In the genomic region with DNA sequence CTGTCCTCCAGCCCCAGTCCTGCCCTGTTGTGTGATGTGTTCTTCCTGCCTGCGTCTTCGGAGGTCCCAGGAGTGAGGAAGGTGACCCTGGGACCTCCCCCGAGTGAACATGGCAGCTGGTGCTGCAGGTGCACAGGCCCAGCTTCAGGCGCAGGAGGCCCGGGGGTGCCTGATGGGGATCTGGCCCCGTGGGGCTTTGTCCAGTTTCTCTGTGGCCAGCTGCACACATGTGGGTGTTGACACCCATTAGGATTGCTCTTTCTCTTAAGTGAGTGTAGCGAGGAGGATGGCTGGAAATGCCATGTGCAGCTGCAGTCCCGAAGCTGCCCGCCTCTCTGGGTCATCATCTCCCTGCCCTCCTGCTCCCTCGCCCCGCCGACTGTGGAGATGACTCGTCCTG, we compare ENCODE assay signal across 32 cellular contexts.
"Had no signal": no experiment of that assay in that cellular context is flagged by ENCODE, and none has a peak within 500 bp of the region (broad histone marks: within the 10 kb centered on the region; RNA-seq: fewer than 3 reads in every experiment).

No MANE protein-coding gene starts in this region.

- ATAC-seq: activated CD8-positive, alpha-beta T cell treated with anti-CD3 and anti-CD28 coated beads for 36 hours; activated naive CD4-positive, alpha-beta T cell treated with anti-CD3 and anti-CD28 coated beads, Interleukin-2, amount 50 U/mL, for 72 hours; activated T-cell treated with anti-CD3 and anti-CD28 coated beads, Interleukin-2, amount 50 U/mL, for 4 hours had no signal

- H3K36me3 Mint-ChIP-seq: activated CD4-positive, alpha-beta memory T cell treated with anti-CD3 and anti-CD28 coated beads for 36 hours; activated naive CD4-positive, alpha-beta T cell treated with anti-CD3 and anti-CD28 coated beads, Interleukin-2, amount 50 U/mL, for 72 hours; activated naive CD8-positive, alpha-beta T cell treated with anti-CD3 and anti-CD28 coated beads for 36 hours; brain had no signal

- H3K9me3 ChIP-seq: adrenal gland had no signal

- H3K4me1 Mint-ChIP-seq: activated B cell treated with CpG ODN at 0.5 μM for 24 hours; activated CD4-positive, alpha-beta T cell treated with anti-CD3 and anti-CD28 coated beads, Interleukin-2, amount 10 ng/mL, durations not matched to agents 24 days and 14 days; activated naive CD8-positive, alpha-beta T cell treated with anti-CD3 and anti-CD28 coated beads for 36 hours; brain had no signal

- H3K4me1 ChIP-seq: adrenal gland had no signal

- H3K27ac ChIP-seq: adrenal gland, cardiac muscle cell, VCaP had no signal

- H3K27me3 Mint-ChIP-seq: activated B cell treated with CpG ODN at 0.5 μM for 24 hours; activated CD4-positive, alpha-beta memory T cell treated with anti-CD3 and anti-CD28 coated beads for 36 hours; activated CD4-positive, alpha-beta T cell treated with anti-CD3 and anti-CD28 coated beads, Interleukin-2, amount 10 ng/mL, durations not matched to agents 24 days and 14 days; activated CD8-positive, alpha-beta T cell treated with anti-CD3 and anti-CD28 coated beads for 36 hours; activated naive CD8-positive, alpha-beta T cell treated with anti-CD3 and anti-CD28 coated beads for 36 hours had no signal

- H3K9me3 Mint-ChIP-seq: activated B cell treated with CpG ODN at 0.5 μM for 24 hours; activated CD4-positive, alpha-beta memory T cell treated with anti-CD3 and anti-CD28 coated beads for 36 hours; activated CD4-positive, alpha-beta T cell treated with anti-CD3 and anti-CD28 coated beads, Interleukin-2, amount 10 ng/mL, durations not matched to agents 24 days and 14 days; activated CD8-positive, alpha-beta T cell treated with anti-CD3 and anti-CD28 coated beads for 36 hours; activated naive CD4-positive, alpha-beta T cell treated with anti-CD3 and anti-CD28 coated beads for 36 hours; activated naive CD4-positive, alpha-beta T cell treated with anti-CD3 and anti-CD28 coated beads, Interleukin-2, amount 50 U/mL, for 72 hours; activated naive CD8-positive, alpha-beta T cell treated with anti-CD3 and anti-CD28 coated beads for 36 hours; activated T-cell treated with anti-CD3 and anti-CD28 coated beads, Interleukin-2, amount 50 U/mL, for 4 hours; activated T-helper 2 cell treated with anti-CD3 and anti-CD28 coated beads, Interferon-gamma antibody, Interleukin-2, Interleukin-4, amounts not matched to agents 10 μg/mL and 5 μg/mL and 100 μg/mL, durations not matched to agents 14 hours and 24 hours and 36 hours; brain; T-helper 1 cell treated with Interleukin-12 subunit alpha and Interleukin-12 subunit beta and Interleukin-4 antibody, amounts not matched to agents 30 μg/mL and 1 μg/mL, for 36 hours; T-helper 2 cell treated with Interferon-gamma antibody and Interleukin-4, amounts not matched to agents 5 μg/mL and 100 μg/mL, for 36 hours had no signal

- H3K4me3 Mint-ChIP-seq: activated B cell treated with CpG ODN at 0.5 μM for 24 hours; activated CD4-positive, alpha-beta memory T cell treated with anti-CD3 and anti-CD28 coated beads for 36 hours; activated CD4-positive, alpha-beta T cell treated with anti-CD3 and anti-CD28 coated beads, Interleukin-2, amount 10 ng/mL, durations not matched to agents 24 days and 14 days; activated CD8-positive, alpha-beta T cell treated with anti-CD3 and anti-CD28 coated beads for 36 hours; activated naive CD4-positive, alpha-beta T cell treated with anti-CD3 and anti-CD28 coated beads for 36 hours; activated naive CD8-positive, alpha-beta T cell treated with anti-CD3 and anti-CD28 coated beads for 36 hours; activated T-cell treated with anti-CD3 and anti-CD28 coated beads, Interleukin-2, amount 50 U/mL, for 4 hours; brain; T-helper 1 cell treated with Interleukin-12 subunit alpha and Interleukin-12 subunit beta and Interleukin-4 antibody, amounts not matched to agents 30 μg/mL and 1 μg/mL, for 36 hours; T-helper 2 cell treated with Interferon-gamma antibody and Interleukin-4, amounts not matched to agents 5 μg/mL and 100 μg/mL, for 36 hours had no signal

- H3K27ac Mint-ChIP-seq: activated B cell treated with CpG ODN at 0.5 μM for 24 hours; activated CD4-positive, alpha-beta memory T cell treated with anti-CD3 and anti-CD28 coated beads for 36 hours; activated CD4-positive, alpha-beta T cell treated with anti-CD3 and anti-CD28 coated beads, Interleukin-2, amount 10 ng/mL, durations not matched to agents 24 days and 14 days; activated CD8-positive, alpha-beta T cell treated with anti-CD3 and anti-CD28 coated beads for 36 hours; activated naive CD4-positive, alpha-beta T cell treated with anti-CD3 and anti-CD28 coated beads for 36 hours; activated naive CD4-positive, alpha-beta T cell treated with anti-CD3 and anti-CD28 coated beads, Interleukin-2, amount 50 U/mL, for 72 hours; activated naive CD8-positive, alpha-beta T cell treated with anti-CD3 and anti-CD28 coated beads for 36 hours; activated T-helper 2 cell treated with anti-CD3 and anti-CD28 coated beads, Interferon-gamma antibody, Interleukin-2, Interleukin-4, amounts not matched to agents 10 μg/mL and 5 μg/mL and 100 μg/mL, durations not matched to agents 14 hours and 24 hours and 36 hours; T-helper 1 cell treated with Interleukin-12 subunit alpha and Interleukin-12 subunit beta and Interleukin-4 antibody, amounts not matched to agents 30 μg/mL and 1 μg/mL, for 36 hours; T-helper 2 cell treated with Interferon-gamma antibody and Interleukin-4, amounts not matched to agents 5 μg/mL and 100 μg/mL, for 36 hours had no signal

- H3K27me3 ChIP-seq: adrenal gland, cardiac muscle cell had no signal

- H3K36me3 ChIP-seq: adrenal gland, cardiac muscle cell had no signal

- DNase-seq: activated B cell treated with CpG ODN at 0.5 μM for 24 hours; activated CD4-positive, alpha-beta memory T cell treated with anti-CD3 and anti-CD28 coated beads for 36 hours; activated CD4-positive, alpha-beta T cell treated with anti-CD3 and anti-CD28 coated beads for 4 hours; activated CD4-positive, alpha-beta T cell treated with anti-CD3 and anti-CD28 coated beads, Interleukin-2, amount 10 ng/mL, durations not matched to agents 24 days and 14 days; activated CD4-positive, alpha-beta T cell treated with anti-CD3 and anti-CD28 coated beads, Interleukin-2, amount 50 U/mL, for 1 hour; activated CD4-positive, alpha-beta T cell treated with anti-CD3 and anti-CD28 coated beads, Interleukin-2, amount 50 U/mL, for 4 hours; activated CD4-positive, CD25-positive, alpha-beta regulatory T cell treated with anti-CD3 and anti-CD28 coated beads, Interleukin-2, amount 50 U/mL, for 72 hours; activated CD8-positive, alpha-beta memory T cell treated with anti-CD3 and anti-CD28 coated beads, Interleukin-2, amount 50 U/mL, for 4 hours; activated CD8-positive, alpha-beta T cell treated with anti-CD3 and anti-CD28 coated beads for 36 hours; activated effector memory CD4-positive, alpha-beta T cell treated with Interleukin-2 at 50 U/mL for 16 hours; activated gamma-delta T cell; activated naive CD4-positive, alpha-beta T cell treated with anti-CD3 and anti-CD28 coated beads for 36 hours; activated naive CD4-positive, alpha-beta T cell treated with anti-CD3 and anti-CD28 coated beads, Interleukin-2, amount 50 U/mL, for 16 hours; activated naive CD8-positive, alpha-beta T cell treated with anti-CD3 and anti-CD28 coated beads for 36 hours; activated T-cell treated with anti-CD3 and anti-CD28 coated beads for 4 hours; activated T-cell treated with anti-CD3 and anti-CD28 coated beads, Interleukin-2, amount 50 U/mL, for 1 hour; activated T-cell treated with anti-CD3 and anti-CD28 coated beads, Interleukin-2, amount 50 U/mL, for 4 hours; adrenal gland; amniotic stem cell; aorta; central memory CD4-positive, alpha-beta T cell; SW 1271; T-helper 1 cell; T-helper 2 cell; T-helper 9 cell had no signal

- H3K4me3 ChIP-seq: adrenal gland, cardiac muscle cell had no signal
